In genomic region chr22:31036671-31037550, GRCh38 we compare ENCODE assay signal across 10 cellular contexts. TPM values are rescaled to one million over a fixed set of nuclear protein-coding genes. Genes with fewer than 3 reads are reported as not detected.
DNase-seq lines count a peak whose midpoint lies in the region; ATAC-seq and TF ChIP-seq lines count a peak whose summit lies in the region.
"Had no signal": no experiment of that assay in that cellular context is flagged by ENCODE, and none has a peak within 500 bp of the region (broad histone marks: within the 10 kb centered on the region; RNA-seq: fewer than 3 reads in every experiment).

No MANE protein-coding gene starts in this region.

- no peaks in the 10 kb centered on the region for H3K4me1 Mint-ChIP-seq in activated naive CD8-positive, alpha-beta T cell treated with anti-CD3 and anti-CD28 coated beads, Interleukin-2, amount 50 U/mL, for 24 hours
- no peaks in the 10 kb centered on the region for H3K4me1 Mint-ChIP-seq in nephron progenitor cell
- H3K4me1 Mint-ChIP-seq: activated CD4-positive, alpha-beta memory T cell treated with anti-CD3 and anti-CD28 coated beads, Interleukin-2, amount 10 ng/mL, durations not matched to agents 7 days and 5 days had no signal

- DNase-seq in Daoy (ENCODE audit: low read depth) (peak; percentile 51), RKO (ENCODE audit: low spot score) (peak; percentile 47), fibroblast of lung (ENCODE audit: low read depth in 2 of 2) (peak; percentile 33 to 65), renal cortical epithelial cell (ENCODE audit: low read depth) (peak; percentile 18), nephron progenitor cell (no peak)
- no peak for DNase-seq in activated naive CD8-positive, alpha-beta T cell treated with anti-CD3 and anti-CD28 coated beads, Interleukin-2, amount 50 U/mL, for 24 hours
- DNase-seq in activated naive CD4-positive, alpha-beta T cell treated with anti-CD3 and anti-CD28 coated beads, Interleukin-2, amount 50 U/mL, for 16 hours: no peak
- DNase-seq: activated CD4-positive, alpha-beta memory T cell treated with anti-CD3 and anti-CD28 coated beads, Interleukin-2, amount 10 ng/mL, durations not matched to agents 7 days and 5 days; effector CD8-positive, alpha-beta T cell had no signal

- peak overlapping the region; percentile 65 for H2AFZ ChIP-seq in fibroblast of lung (ENCODE audit: low read length)

- H4K20me1 ChIP-seq in fibroblast of lung (ENCODE audit: control insufficient read depth, extremely low read depth, insufficient read depth, low read length): no peaks in the 10 kb centered on the region

- peaks cover 16% of the 10 kb centered on the region for H3K4me1 ChIP-seq in fibroblast of lung (ENCODE audit: control insufficient read depth, extremely low read depth, insufficient read depth, low read length)

- H3K79me2 ChIP-seq in fibroblast of lung (ENCODE audit: control insufficient read depth, insufficient read depth, low read length): no peaks in the 10 kb centered on the region

- H3K36me3 Mint-ChIP-seq in activated naive CD8-positive, alpha-beta T cell treated with anti-CD3 and anti-CD28 coated beads, Interleukin-2, amount 50 U/mL, for 24 hours (ENCODE audit: low read depth): no peaks in the 10 kb centered on the region
- H3K36me3 Mint-ChIP-seq in nephron progenitor cell (ENCODE audit: low read depth): no peaks in the 10 kb centered on the region

- H3K9me3 Mint-ChIP-seq in activated naive CD8-positive, alpha-beta T cell treated with anti-CD3 and anti-CD28 coated beads, Interleukin-2, amount 50 U/mL, for 24 hours: no peaks in the 10 kb centered on the region
- H3K9me3 Mint-ChIP-seq in nephron progenitor cell: no peaks in the 10 kb centered on the region
- H3K9me3 Mint-ChIP-seq: activated CD4-positive, alpha-beta memory T cell treated with anti-CD3 and anti-CD28 coated beads, Interleukin-2, amount 10 ng/mL, durations not matched to agents 7 days and 5 days had no signal

- TF ChIP-seq CTCF in fibroblast of lung (conservative IDR thresholded peaks at IDR 0.05 in 1 of 2, IDR thresholded peaks at IDR 0.05 in 1 of 2; ENCODE audit: low read depth in 1 of 2, low read length in 2 of 2) (no peak), nephron progenitor cell (IDR thresholded peaks at IDR 0.05) (no peak)

- no peaks in the 10 kb centered on the region for H3K36me3 ChIP-seq in fibroblast of lung (ENCODE audit: control insufficient read depth, insufficient read depth, low read length)

- ATAC-seq in activated naive CD8-positive, alpha-beta T cell treated with anti-CD3 and anti-CD28 coated beads, Interleukin-2, amount 50 U/mL, for 24 hours: no peak
- ATAC-seq in GM21390 (IDR thresholded peaks at IDR 0.05; ENCODE audit: unreplicated experiment): no peak

- no peak overlapping the region for H3K4me3 Mint-ChIP-seq in activated naive CD8-positive, alpha-beta T cell treated with anti-CD3 and anti-CD28 coated beads, Interleukin-2, amount 50 U/mL, for 24 hours
- H3K4me3 Mint-ChIP-seq in nephron progenitor cell: no peak overlapping the region
- H3K4me3 Mint-ChIP-seq: activated CD4-positive, alpha-beta memory T cell treated with anti-CD3 and anti-CD28 coated beads, Interleukin-2, amount 10 ng/mL, durations not matched to agents 7 days and 5 days had no signal

- H3K4me2 ChIP-seq in fibroblast of lung (ENCODE audit: extremely low read depth, insufficient read depth, low read length): peak overlapping the region; percentile 83

- H3K27me3 ChIP-seq in fibroblast of lung (ENCODE audit: control insufficient read depth, insufficient read depth, low read length): no peaks in the 10 kb centered on the region

- H3K27ac Mint-ChIP-seq in activated naive CD8-positive, alpha-beta T cell treated with anti-CD3 and anti-CD28 coated beads, Interleukin-2, amount 50 U/mL, for 24 hours: no peak overlapping the region
- H3K27ac Mint-ChIP-seq in nephron progenitor cell: no peak overlapping the region
- H3K27ac Mint-ChIP-seq: activated CD4-positive, alpha-beta memory T cell treated with anti-CD3 and anti-CD28 coated beads, Interleukin-2, amount 10 ng/mL, durations not matched to agents 7 days and 5 days had no signal

- peaks cover 2% of the 10 kb centered on the region for H3K27me3 Mint-ChIP-seq in activated naive CD8-positive, alpha-beta T cell treated with anti-CD3 and anti-CD28 coated beads, Interleukin-2, amount 50 U/mL, for 24 hours
- peaks cover 9% of the 10 kb centered on the region for H3K27me3 Mint-ChIP-seq in nephron progenitor cell (ENCODE audit: low read depth, poor library complexity)
- H3K27me3 Mint-ChIP-seq: activated CD4-positive, alpha-beta memory T cell treated with anti-CD3 and anti-CD28 coated beads, Interleukin-2, amount 10 ng/mL, durations not matched to agents 7 days and 5 days had no signal

- H3K27ac ChIP-seq in fibroblast of lung (ENCODE audit: insufficient read depth, low read length): peak overlapping the region; percentile 44

- no peaks in the 10 kb centered on the region for H3K9me3 ChIP-seq in fibroblast of lung (ENCODE audit: control insufficient read depth, insufficient read depth, low read depth, low read length)

- peak overlapping the region; percentile 22 to 38 (median 30) for H3K4me3 ChIP-seq in fibroblast of lung (replicated peaks in 1 of 4; ENCODE audit: control extremely low read depth in 1 of 4, insufficient read depth in 1 of 4, low read depth in 3 of 4, low read length in 4 of 4)

- H3K9ac ChIP-seq in fibroblast of lung (ENCODE audit: insufficient read depth, low read length): no peak overlapping the region

RNA-seq across cellular contexts. Expression of gene SMTN, which starts 44.2 kb away (rescaled TPM):
- 163 and 173 TPM in 2 replicates for total RNA-seq in Daoy (2014; rRNA removed; shearing (Covaris generic))
- 79.4 and 95.1 TPM in 2 replicates for total RNA-seq in fibroblast of lung
- polyA plus RNA-seq in fibroblast of lung: 43.7 and 61.5 TPM in 2 replicates
- 79.5 and 122 TPM in 2 replicates for polyA plus RNA-seq in fibroblast of lung (2012)
- 126 and 165 TPM in 2 replicates for polyA minus RNA-seq in fibroblast of lung (ENCODE audit: low replicate concordance)
- 136 and 162 TPM in 2 replicates for total RNA-seq in renal cortical epithelial cell

Comparison
In these comparisons a context has a peak if more than half of its experiments do, and no peak if none do; other contexts are left out.
1. DNase-seq: peak in Daoy (single experiment), RKO (single experiment), fibroblast of lung (2 of 2) and renal cortical epithelial cell (single experiment); none in activated naive CD8-positive, alpha-beta T cell treated with anti-CD3 and anti-CD28 coated beads, Interleukin-2, amount 50 U/mL, for 24 hours (single experiment), nephron progenitor cell (single experiment) and activated naive CD4-positive, alpha-beta T cell treated with anti-CD3 and anti-CD28 coated beads, Interleukin-2, amount 50 U/mL, for 16 hours (single experiment).